In genomic region chr5:142317173-142317572, GRCh38 we compare ENCODE assay signal across 2 cellular contexts.
TF ChIP-seq lines count a peak whose summit lies in the region.

No MANE protein-coding gene starts in this region.

TF ChIP-seq in IMR-90, 13 proteins besides CTCF, POLR2A, EP300 and RAD21:
- TF ChIP-seq MAZ (IDR thresholded peaks at IDR 0.05; ENCODE audit: borderline replicate concordance, low read depth, low read length) (no peak), CHD1 (IDR thresholded peaks at IDR 0.05; ENCODE audit: low read depth, low read length) (no peak), SMC3 (IDR thresholded peaks at IDR 0.05; ENCODE audit: low read depth, low read length) (no peak), RFX5 (IDR thresholded peaks at IDR 0.05; ENCODE audit: low read depth, low read length) (no peak), BHLHE40 (IDR thresholded peaks at IDR 0.05; ENCODE audit: low read depth, low read length) (no peak)

TF ChIP-seq in endothelial cell of umbilical vein, 7 proteins besides CTCF, POLR2A, EP300 and RAD21:
- TF ChIP-seq MYC (IDR thresholded peaks at IDR 0.05; ENCODE audit: low read depth, low read length) = no peak
- TF ChIP-seq FOS (IDR thresholded peaks at IDR 0.05; ENCODE audit: borderline replicate concordance, insufficient read depth, low read length) = no peak
- no peak for TF ChIP-seq MAX (IDR thresholded peaks at IDR 0.05; ENCODE audit: insufficient read depth, insufficient read length)
- no peak for TF ChIP-seq JUN (IDR thresholded peaks at IDR 0.05; ENCODE audit: borderline replicate concordance, insufficient read depth, insufficient read length, low read depth)
- no peak for TF ChIP-seq POLR2AphosphoS5 (IDR thresholded peaks at IDR 0.05; ENCODE audit: insufficient read depth, low read depth, low read length)
- TF ChIP-seq EZH2 (IDR thresholded peaks at IDR 0.05; ENCODE audit: borderline replicate concordance, low read depth, low read length, severe bottlenecking) = no peak
- no peak for TF ChIP-seq GATA2 (IDR thresholded peaks at IDR 0.05; ENCODE audit: insufficient read depth, insufficient read length, low read depth, low read length)
